Comparison of ENCODE assay signal across 19 cellular contexts in the genomic region with DNA sequence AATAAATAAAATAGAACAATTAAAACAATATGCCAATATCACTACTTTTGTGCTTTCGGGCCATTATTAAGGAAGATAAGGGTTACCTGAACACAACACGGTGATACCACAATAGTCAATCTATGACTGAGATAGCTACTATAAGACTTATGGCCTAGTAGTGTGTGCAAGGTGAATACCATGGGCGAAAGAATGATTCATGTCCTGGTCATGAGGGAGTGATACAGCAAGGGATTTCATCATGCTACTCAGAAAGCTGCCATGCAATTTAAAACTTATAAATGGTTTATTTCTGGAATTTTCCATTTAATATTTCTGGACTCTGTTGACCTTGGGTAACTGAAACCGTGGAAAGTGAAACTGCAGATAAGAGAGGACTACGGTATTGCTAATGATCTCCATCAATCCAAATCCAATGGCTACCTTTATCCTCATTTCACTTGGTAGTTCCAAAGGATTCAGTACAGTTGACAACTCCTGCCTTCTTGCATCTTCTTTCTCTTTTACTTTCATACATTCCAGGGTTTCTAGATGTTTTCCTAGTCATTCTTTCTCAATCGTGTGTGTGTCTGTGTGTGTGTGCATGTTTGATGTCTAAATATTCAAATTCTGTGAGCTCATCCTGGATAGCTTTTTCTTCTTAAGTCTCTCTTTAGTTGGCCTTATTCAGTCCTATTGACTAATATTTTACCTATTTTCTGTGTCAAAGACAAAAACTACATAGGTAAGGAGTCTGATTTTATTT.
DNase-seq lines count a peak whose midpoint lies in the region; ATAC-seq and TF ChIP-seq lines count a peak whose summit lies in the region.
"Had no signal": no experiment of that assay in that cellular context is flagged by ENCODE, and none has a peak within 500 bp of the region (broad histone marks: within the 10 kb centered on the region; RNA-seq: fewer than 3 reads in every experiment).

No MANE protein-coding gene starts in this region.

- H4K8ac ChIP-seq in trophoblast cell (ENCODE audit: low read depth, low read length): no peak overlapping the region

- no peak overlapping the region for H2BK5ac ChIP-seq in trophoblast cell (ENCODE audit: low read depth, low read length, poor library complexity)

- H3K27me3 ChIP-seq in trophoblast cell (ENCODE audit: insufficient read depth, low read length) (no peaks in the 10 kb centered on the region), heart right ventricle (no peaks in the 10 kb centered on the region)
- H3K27me3 ChIP-seq: heart left ventricle had no signal

- no peak for TF ChIP-seq CTCF in heart right ventricle (IDR thresholded peaks at IDR 0.05)

- no peak overlapping the region for H3K9ac ChIP-seq in trophoblast cell (ENCODE audit: low read length)

- peak; percentile 47 for DNase-seq in EL
- DNase-seq in NCI-H460 (ENCODE audit: extremely low read depth, low read depth): peak; percentile 18
- peak; percentile 47 to 72 for DNase-seq in trophoblast cell
- no peak for DNase-seq in heart right ventricle
- DNase-seq: activated CD8-positive, alpha-beta memory T cell treated with anti-CD3 and anti-CD28 coated beads, Interleukin-2, amount 50 U/mL, for 48 hours; activated naive CD4-positive, alpha-beta T cell treated with anti-CD3 and anti-CD28 coated beads, Interleukin-2, amount 50 U/mL, for 16 hours; caudate nucleus; CD4-positive, CD25-positive, alpha-beta regulatory T cell; effector memory CD8-positive, alpha-beta T cell; heart left ventricle; left cardiac atrium; NCI-H1436 treated with DMSO at 0.1 percent for 48 hours; NCI-H446 treated with DMSO at 0.1 percent for 48 hours; pancreas; substantia nigra; T-helper 17 cell had no signal

- no peak overlapping the region for H3K18ac ChIP-seq in trophoblast cell (ENCODE audit: low read length)

- H3K4me1 ChIP-seq in trophoblast cell (ENCODE audit: control insufficient read depth in 1 of 2, insufficient read depth in 2 of 2, low read length in 2 of 2): no peaks in the 10 kb centered on the region
- no peaks in the 10 kb centered on the region for H3K4me1 ChIP-seq in heart right ventricle
- H3K4me1 ChIP-seq: heart left ventricle, pancreas had no signal

- ATAC-seq in esophagus mucosa (peak; percentile 36), heart right ventricle (no peak), GM18867 (IDR thresholded peaks at IDR 0.05; ENCODE audit: unreplicated experiment) (no peak), HG02981 (IDR thresholded peaks at IDR 0.05; ENCODE audit: unreplicated experiment) (no peak)
- ATAC-seq: effector memory CD8-positive, alpha-beta T cell; heart left ventricle; left cardiac atrium; pancreas; T-helper 17 cell had no signal

- no peak overlapping the region for H3K14ac ChIP-seq in trophoblast cell (ENCODE audit: low read length)

- no peaks in the 10 kb centered on the region for H3K79me1 ChIP-seq in trophoblast cell (ENCODE audit: low read length)

- no peaks in the 10 kb centered on the region for H3K9me3 ChIP-seq in trophoblast cell (ENCODE audit: insufficient read depth, low read depth, low read length)
- H3K9me3 ChIP-seq in heart right ventricle: no peaks in the 10 kb centered on the region
- H3K9me3 ChIP-seq: heart left ventricle, pancreas had no signal

- no peak overlapping the region for H4K91ac ChIP-seq in trophoblast cell (ENCODE audit: low read depth, low read length)

- H3K23ac ChIP-seq in trophoblast cell (ENCODE audit: low read length): no peak overlapping the region

- H3K27ac ChIP-seq in trophoblast cell (ENCODE audit: low read depth, low read length) (no peak overlapping the region), heart right ventricle (no peak overlapping the region)
- H3K27ac ChIP-seq: heart left ventricle, pancreas had no signal

- no peak overlapping the region for H4K12ac ChIP-seq in trophoblast cell (ENCODE audit: low read depth, low read length)

- no peak overlapping the region for H2BK12ac ChIP-seq in trophoblast cell (ENCODE audit: low read length)

- H3K4me3 ChIP-seq in trophoblast cell (ENCODE audit: low read depth, low read length) (no peak overlapping the region), heart right ventricle (no peak overlapping the region)
- H3K4me3 ChIP-seq: heart left ventricle, pancreas had no signal

- no peaks in the 10 kb centered on the region for H3K79me2 ChIP-seq in trophoblast cell (ENCODE audit: control insufficient read depth, insufficient read depth, low read length, poor library complexity)

- no CpG with 5 or more reads among the region's 6 CpGs for WGBS in trophoblast cell (ENCODE audit: extremely low coverage, insufficient coverage, insufficient read length)
- WGBS in heart right ventricle, 2 donors: 85 to 90% methylated on average over 6 of the region's 6 CpGs

- H3K4me2 ChIP-seq in trophoblast cell (ENCODE audit: low read length): no peak overlapping the region

- H3K4ac ChIP-seq in trophoblast cell (ENCODE audit: low read depth, low read length): no peak overlapping the region

- no peak overlapping the region for H2AFZ ChIP-seq in trophoblast cell (ENCODE audit: insufficient read depth, low read length, poor library complexity)

- H2BK120ac ChIP-seq in trophoblast cell (ENCODE audit: insufficient read depth, low read length, poor library complexity): no peak overlapping the region

- no peak overlapping the region for H2AK5ac ChIP-seq in trophoblast cell (ENCODE audit: low read length)

- intact Hi-C loops in heart right ventricle (cut with DNase I): no loop called here

- H3K36me3 ChIP-seq in trophoblast cell (ENCODE audit: control insufficient read depth in 1 of 2, insufficient read depth in 2 of 2, low read length in 2 of 2) (no peaks in the 10 kb centered on the region), heart right ventricle (no peaks in the 10 kb centered on the region)
- H3K36me3 ChIP-seq: heart left ventricle, pancreas had no signal

Comparison
In these comparisons a context has a peak if more than half of its experiments do, and no peak if none do; other contexts are left out.
1. DNase-seq: peak in EL (single experiment), NCI-H460 (single experiment) and trophoblast cell (2 of 2); none in heart right ventricle (0 of 2).